Comparison of ENCODE assay signal across 1 cellular context in genomic region chr11:70378506-70379134, GRCh38.
TF ChIP-seq lines count a peak whose summit lies in the region.

No MANE protein-coding gene starts in this region.

TF ChIP-seq in SK-N-SH, 30 proteins besides CTCF, POLR2A, EP300 and RAD21 (continued from another document):
- TF ChIP-seq PBX3 (IDR thresholded peaks at IDR 0.05) (no peak), NRF1 (IDR thresholded peaks at IDR 0.05; ENCODE audit: low read depth, low read length) (no peak), RCOR1 (IDR thresholded peaks at IDR 0.05; ENCODE audit: low read length) (no peak), USF1 (IDR thresholded peaks at IDR 0.05; ENCODE audit: borderline replicate concordance, low read depth) (no peak), TAF1 (IDR thresholded peaks at IDR 0.05; ENCODE audit: borderline replicate concordance, low read depth, low read length) (no peak), REST (IDR thresholded peaks at IDR 0.05; ENCODE audit: low read depth, low read length) (no peak), MXI1 (IDR thresholded peaks at IDR 0.05; ENCODE audit: low read depth, low read length) (no peak), CHD2 (IDR thresholded peaks at IDR 0.05; ENCODE audit: low read length, partially characterized antibody) (no peak), USF2 (IDR thresholded peaks at IDR 0.05; ENCODE audit: borderline replicate concordance, low read depth, low read length) (no peak), GABPA (IDR thresholded peaks at IDR 0.05; ENCODE audit: low read depth) (no peak), NFIC (IDR thresholded peaks at IDR 0.05; ENCODE audit: borderline replicate concordance) (no peak)
TF ChIP-seq in SK-N-SH: peak in this region for 0.
